26 cellular contexts compared by ENCODE assay signal in the genomic region with DNA sequence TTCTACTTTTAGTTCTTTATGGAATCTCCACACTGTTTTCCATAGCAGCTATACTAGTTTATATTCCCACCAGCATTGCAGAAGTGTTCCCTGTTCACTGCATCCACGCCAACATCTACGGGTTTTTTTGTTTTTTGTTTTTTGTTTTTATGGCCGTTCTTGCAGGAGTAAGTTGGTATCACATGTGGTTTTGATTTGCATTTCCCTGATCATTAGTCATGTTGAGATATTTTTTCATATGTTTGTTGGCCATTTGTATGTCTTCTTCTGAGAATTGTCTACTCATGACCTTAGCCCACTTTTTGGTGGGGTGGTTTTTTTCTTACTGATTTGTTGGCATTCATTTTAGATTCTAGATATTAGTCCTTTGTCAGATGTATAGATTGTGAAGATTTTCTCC.
"Had no signal": no experiment of that assay in that cellular context is flagged by ENCODE, and none has a peak within 500 bp of the region (broad histone marks: within the 10 kb centered on the region; RNA-seq: fewer than 3 reads in every experiment).

No MANE protein-coding gene starts in this region.

- H3K4me3 Mint-ChIP-seq: activated CD4-positive, alpha-beta memory T cell treated with anti-CD3 and anti-CD28 coated beads, Interleukin-2, amount 10 ng/mL, durations not matched to agents 7 days and 5 days; activated CD4-positive, alpha-beta T cell treated with anti-CD3 and anti-CD28 coated beads, Interleukin-2, amount 10 ng/mL, durations not matched to agents 24 days and 14 days; activated T-cell treated with anti-CD3 and anti-CD28 coated beads, Interleukin-2, amount 50 U/mL, for 24 hours; nephron progenitor cell; stimulated activated naive CD8-positive, alpha-beta T cell treated with anti-CD3 and anti-CD28 coated beads, Interleukin-15, Interleukin-2, amounts not matched to agents 100 ng/mL and 50 ng/mL, for 24 hours had no signal

- H3K9me3 Mint-ChIP-seq: activated naive CD4-positive, alpha-beta T cell treated with anti-CD3 and anti-CD28 coated beads, Interleukin-2, amount 50 U/mL, for 72 hours had no signal

- H3K4me1 Mint-ChIP-seq: activated CD4-positive, alpha-beta T cell treated with anti-CD3 and anti-CD28 coated beads, Interleukin-2, amount 10 ng/mL, durations not matched to agents 24 days and 14 days had no signal

- H3K36me3 ChIP-seq: gastrocnemius medialis, left ventricle myocardium inferior, right lobe of liver, thoracic aorta, upper lobe of left lung, vagina had no signal

- H3K9me3 ChIP-seq: body of pancreas, gastrocnemius medialis, mucosa of descending colon, neutrophil, right lobe of liver, upper lobe of left lung, vagina had no signal

- H3K27me3 ChIP-seq: body of pancreas, gastrocnemius medialis, neutrophil, right lobe of liver, upper lobe of left lung, vagina had no signal

- H3K4me1 ChIP-seq: right lobe of liver had no signal

- DNase-seq: activated CD4-positive, alpha-beta memory T cell treated with anti-CD3 and anti-CD28 coated beads, Interleukin-2, amount 10 ng/mL, durations not matched to agents 7 days and 5 days; activated CD4-positive, alpha-beta T cell treated with anti-CD3 and anti-CD28 coated beads, Interleukin-2, amount 10 ng/mL, durations not matched to agents 24 days and 14 days; activated CD4-positive, CD25-positive, alpha-beta regulatory T cell treated with anti-CD3 and anti-CD28 coated beads, Interleukin-2, amount 50 U/mL, for 72 hours; activated CD8-positive, alpha-beta memory T cell treated with anti-CD3 and anti-CD28 coated beads, Interleukin-2, amount 50 U/mL, for 48 hours; activated naive CD4-positive, alpha-beta T cell; activated T-cell treated with anti-CD3 and anti-CD28 coated beads, Interleukin-2, amount 50 U/mL, for 24 hours; aorta; body of pancreas; dermis blood vessel endothelial cell; effector CD4-positive, alpha-beta T cell; gastrocnemius medialis; glutamatergic neuron; left ventricle myocardium inferior; mesendoderm; mucosa of descending colon; nephron progenitor cell; right lobe of liver; stimulated activated CD4-positive, alpha-beta T cell treated with anti-CD3 and anti-CD28 coated beads, Interleukin-2, amount 100 ng/mL, for 48 hours; T-helper 9 cell; upper lobe of left lung had no signal

- H3K4me3 ChIP-seq: body of pancreas, gastrocnemius medialis, left ventricle myocardium inferior, lung, mucosa of descending colon, right lobe of liver, thoracic aorta, upper lobe of left lung, vagina had no signal

- H3K27ac Mint-ChIP-seq: activated CD4-positive, alpha-beta memory T cell treated with anti-CD3 and anti-CD28 coated beads, Interleukin-2, amount 10 ng/mL, durations not matched to agents 7 days and 5 days; activated CD4-positive, alpha-beta T cell treated with anti-CD3 and anti-CD28 coated beads, Interleukin-2, amount 10 ng/mL, durations not matched to agents 24 days and 14 days; activated T-cell treated with anti-CD3 and anti-CD28 coated beads, Interleukin-2, amount 50 U/mL, for 24 hours; nephron progenitor cell; stimulated activated naive CD8-positive, alpha-beta T cell treated with anti-CD3 and anti-CD28 coated beads, Interleukin-15, Interleukin-2, amounts not matched to agents 100 ng/mL and 50 ng/mL, for 24 hours had no signal

- ATAC-seq: activated naive CD4-positive, alpha-beta T cell treated with anti-CD3 and anti-CD28 coated beads, Interleukin-2, amount 50 U/mL, for 72 hours; body of pancreas; gastrocnemius medialis; mucosa of descending colon; right lobe of liver had no signal

- H3K27ac ChIP-seq: body of pancreas, gastrocnemius medialis, left ventricle myocardium inferior, neutrophil, right lobe of liver, upper lobe of left lung had no signal

- H3K27me3 Mint-ChIP-seq: activated CD4-positive, alpha-beta memory T cell treated with anti-CD3 and anti-CD28 coated beads, Interleukin-2, amount 10 ng/mL, durations not matched to agents 7 days and 5 days; activated CD4-positive, alpha-beta T cell treated with anti-CD3 and anti-CD28 coated beads, Interleukin-2, amount 10 ng/mL, durations not matched to agents 24 days and 14 days; activated T-cell treated with anti-CD3 and anti-CD28 coated beads, Interleukin-2, amount 50 U/mL, for 24 hours; stimulated activated naive CD8-positive, alpha-beta T cell treated with anti-CD3 and anti-CD28 coated beads, Interleukin-15, Interleukin-2, amounts not matched to agents 100 ng/mL and 50 ng/mL, for 24 hours had no signal
